ENCODE assay signal across 8 cellular contexts in genomic region chr1:235648407-235648907, GRCh38. TPM values are rescaled to one million over a fixed set of nuclear protein-coding genes. Genes with fewer than 3 reads are reported as not detected.
DNase-seq lines count a peak whose midpoint lies in the region; ATAC-seq and TF ChIP-seq lines count a peak whose summit lies in the region.

No MANE protein-coding gene starts in this region.

- TF ChIP-seq CTCF in osteoblast (IDR thresholded peaks at IDR 0.05; ENCODE audit: extremely low read depth, low read depth, low read length): no peak

- no peak overlapping the region for H3K27ac Mint-ChIP-seq in T-helper 1 cell treated with Interleukin-12 subunit alpha and Interleukin-12 subunit beta and Interleukin-4 antibody, amounts not matched to agents 30 μg/mL and 1 μg/mL, for 36 hours

- H3K4me1 Mint-ChIP-seq in T-helper 1 cell treated with Interleukin-12 subunit alpha and Interleukin-12 subunit beta and Interleukin-4 antibody, amounts not matched to agents 30 μg/mL and 1 μg/mL, for 36 hours (ENCODE audit: low read depth): peaks cover 30% of the 10 kb centered on the region

- H3K9ac ChIP-seq in endocrine pancreas (ENCODE audit: control insufficient read depth, insufficient read depth, low read length): peak overlapping the region; percentile 94

- H3K4me1 ChIP-seq in endocrine pancreas (ENCODE audit: control insufficient read depth, insufficient read depth, low read length) (peaks cover 6% of the 10 kb centered on the region), osteoblast (ENCODE audit: insufficient read depth, low read length) (peaks cover 7% of the 10 kb centered on the region)
- peaks cover 17% of the 10 kb centered on the region for H3K4me1 ChIP-seq in effector memory CD4-positive, alpha-beta T cell (ENCODE audit: control insufficient read depth, insufficient read depth, low read length, poor library complexity, severe bottlenecking)

- H3K27me3 ChIP-seq in endocrine pancreas (ENCODE audit: control insufficient read depth, insufficient read depth, low read length) (no peaks in the 10 kb centered on the region), osteoblast (ENCODE audit: insufficient read depth, low read length) (peaks cover 56% of the 10 kb centered on the region)
- peaks cover 28% of the 10 kb centered on the region for H3K27me3 ChIP-seq in effector memory CD4-positive, alpha-beta T cell (replicated peaks; ENCODE audit: control insufficient read depth, insufficient read depth, low read length, poor library complexity, severe bottlenecking)

- H2AFZ ChIP-seq in osteoblast (ENCODE audit: low read length): no peak overlapping the region

- H3K9me3 ChIP-seq in endocrine pancreas (ENCODE audit: control insufficient read depth, low read length) (no peaks in the 10 kb centered on the region), osteoblast (ENCODE audit: low read depth, low read length) (no peaks in the 10 kb centered on the region)
- no peaks in the 10 kb centered on the region for H3K9me3 ChIP-seq in effector memory CD4-positive, alpha-beta T cell (ENCODE audit: control insufficient read depth, low read length)

- DNase-seq in T-helper 1 cell (no peak), NCI-H69 (lab: John Stamatoyannopoulos, UW) (peak; percentile 93), osteoblast (ENCODE audit: insufficient read length, low spot score, missing footprints) (no peak)
- DNase-seq in effector memory CD4-positive, alpha-beta T cell: no peak

- H3K4me2 ChIP-seq in osteoblast (ENCODE audit: insufficient read depth, low read length): peak overlapping the region; percentile 79

- no peaks in the 10 kb centered on the region for H3K79me2 ChIP-seq in osteoblast (ENCODE audit: insufficient read depth, low read length)

- H3K36me3 Mint-ChIP-seq in T-helper 1 cell treated with Interleukin-12 subunit alpha and Interleukin-12 subunit beta and Interleukin-4 antibody, amounts not matched to agents 30 μg/mL and 1 μg/mL, for 36 hours (ENCODE audit: low read depth): peaks cover 7% of the 10 kb centered on the region

- H3K36me3 ChIP-seq in endocrine pancreas (ENCODE audit: control insufficient read depth, insufficient read depth, low read length) (no peaks in the 10 kb centered on the region), osteoblast (ENCODE audit: insufficient read depth, low read length) (no peaks in the 10 kb centered on the region)
- no peaks in the 10 kb centered on the region for H3K36me3 ChIP-seq in effector memory CD4-positive, alpha-beta T cell (ENCODE audit: control insufficient read depth, insufficient read depth, low read length)

- no peaks in the 10 kb centered on the region for H3K9me3 Mint-ChIP-seq in T-helper 1 cell treated with Interleukin-12 subunit alpha and Interleukin-12 subunit beta and Interleukin-4 antibody, amounts not matched to agents 30 μg/mL and 1 μg/mL, for 36 hours

- H3K4me3 Mint-ChIP-seq in T-helper 1 cell treated with Interleukin-12 subunit alpha and Interleukin-12 subunit beta and Interleukin-4 antibody, amounts not matched to agents 30 μg/mL and 1 μg/mL, for 36 hours: peak overlapping the region; percentile 63

- no peak for ATAC-seq in HG03025 (IDR thresholded peaks at IDR 0.05; ENCODE audit: low FRiP score, unreplicated experiment)
- ATAC-seq in HG03196 (IDR thresholded peaks at IDR 0.05; ENCODE audit: unreplicated experiment): no peak

- no peaks in the 10 kb centered on the region for H4K20me1 ChIP-seq in osteoblast (ENCODE audit: insufficient read depth, low read length)

- no peak overlapping the region for H3K27ac ChIP-seq in osteoblast (ENCODE audit: low read depth, low read length)
- no peak overlapping the region for H3K27ac ChIP-seq in effector memory CD4-positive, alpha-beta T cell (ENCODE audit: insufficient read depth, low read length, poor library complexity, severe bottlenecking)

- peak overlapping the region; percentile 63 for H3K4me3 ChIP-seq in endocrine pancreas (ENCODE audit: control insufficient read depth, insufficient read depth, low read length)
- peak overlapping the region; percentile 52 for H3K4me3 ChIP-seq in osteoblast (ENCODE audit: insufficient read depth, low read length)
- H3K4me3 ChIP-seq in effector memory CD4-positive, alpha-beta T cell (ENCODE audit: insufficient read depth, low read depth, low read length, poor library complexity, severe bottlenecking): no peak overlapping the region

- H3K27me3 Mint-ChIP-seq in T-helper 1 cell treated with Interleukin-12 subunit alpha and Interleukin-12 subunit beta and Interleukin-4 antibody, amounts not matched to agents 30 μg/mL and 1 μg/mL, for 36 hours (ENCODE audit: low read depth): peaks cover 72% of the 10 kb centered on the region

RNA-seq across cellular contexts. Expression of gene GNG4, which starts 1.1 kb away (rescaled TPM):
- total RNA-seq in osteoblast: under 0.01 and 0.29 TPM in 2 replicates
